Comparison of ENCODE assay signal across 23 cellular contexts in the genomic region with DNA sequence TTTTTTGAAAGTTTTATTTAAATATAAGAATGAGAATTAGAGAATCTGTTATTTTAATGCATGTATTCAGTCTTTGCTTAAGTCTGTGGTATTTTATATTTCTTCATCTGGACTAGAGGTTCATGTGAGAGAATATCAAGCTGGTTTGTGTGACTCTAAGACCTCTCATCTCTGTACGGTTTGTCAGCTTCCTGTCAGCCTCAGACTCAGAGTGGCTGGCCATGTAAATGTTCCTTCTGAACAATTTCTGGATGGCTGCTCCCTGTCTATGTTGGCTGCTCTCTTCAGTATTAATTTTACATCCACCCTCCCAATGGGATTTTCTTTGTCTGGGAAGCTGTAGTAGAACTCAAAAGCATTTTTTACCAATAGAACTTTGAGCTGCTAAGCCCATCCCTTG.
DNase-seq lines count a peak whose midpoint lies in the region; ATAC-seq and TF ChIP-seq lines count a peak whose summit lies in the region.
"Had no signal": no experiment of that assay in that cellular context is flagged by ENCODE, and none has a peak within 500 bp of the region (broad histone marks: within the 10 kb centered on the region; RNA-seq: fewer than 3 reads in every experiment).

No MANE protein-coding gene starts in this region.

- ATAC-seq in SK-N-SH treated with all-trans-retinoic acid at 6 μM for 48 hours (no peak), HG02938 (IDR thresholded peaks at IDR 0.05; ENCODE audit: unreplicated experiment) (no peak)
- ATAC-seq: body of pancreas had no signal

- H3K9me3 Mint-ChIP-seq in HFFc6 (no peaks in the 10 kb centered on the region), nephron (no peaks in the 10 kb centered on the region)
- H3K9me3 Mint-ChIP-seq: endodermal cell had no signal

- 39% methylated on average over 1 of the region's 1 CpG for WGBS in SK-N-SH (ENCODE audit: low lambda C conversion rate)

- H3K4me3 Mint-ChIP-seq in HFFc6 = no peak overlapping the region
- H3K4me3 Mint-ChIP-seq in nephron = no peak overlapping the region
- H3K4me3 Mint-ChIP-seq: endodermal cell; T-helper 1 cell treated with Interleukin-12 subunit alpha and Interleukin-12 subunit beta and Interleukin-4 antibody, amounts not matched to agents 30 μg/mL and 1 μg/mL, for 36 hours had no signal

- DNase-seq in SK-N-SH (no peak), HFFc6 (peak; percentile 18), cardiac fibroblast (ENCODE audit: low read depth in 2 of 2) (peak; percentile 23 to 79), dedifferentiated amniotic fluid mesenchymal stem cell (ENCODE audit: extremely low spot score) (no peak)
- no peak for DNase-seq in activated naive CD4-positive, alpha-beta T cell (lab: John Stamatoyannopoulos, UW)
- DNase-seq: 8988T; activated CD8-positive, alpha-beta memory T cell treated with anti-CD3 and anti-CD28 coated beads, Interleukin-2, amount 50 U/mL, for 48 hours; BE2C; body of pancreas; endodermal cell; NCI-H1048; NCI-H187; NCI-H69; RPMI8226 had no signal

- H3K4me1 Mint-ChIP-seq in HFFc6 (ENCODE audit: low read depth) (peaks cover 33% of the 10 kb centered on the region), nephron (peaks cover 10% of the 10 kb centered on the region)
- H3K4me1 Mint-ChIP-seq: endodermal cell had no signal

- peaks cover 4% of the 10 kb centered on the region for H3F3A ChIP-seq in SK-N-SH (replicated peaks; ENCODE audit: insufficient read depth)

- no peaks in the 10 kb centered on the region for H3K4me1 ChIP-seq in SK-N-SH (ENCODE audit: control insufficient read depth in 1 of 2, insufficient read depth in 2 of 2, low read depth in 1 of 2, low read length in 1 of 2)
- H3K4me1 ChIP-seq: BE2C, body of pancreas, prostate gland, suprapubic skin had no signal

- CTCF ChIA-PET in SK-N-SH (lab: Yijun Ruan, JAX) = no interaction called here

- H3K27me3 Mint-ChIP-seq in HFFc6 (ENCODE audit: insufficient read depth) (no peaks in the 10 kb centered on the region), nephron (ENCODE audit: low read depth) (peaks cover 9% of the 10 kb centered on the region)

- no peak for TF ChIP-seq RAD21 in SK-N-SH (IDR thresholded peaks at IDR 0.05; ENCODE audit: low read length)

- no peak for TF ChIP-seq CTCF in SK-N-SH (IDR thresholded peaks at IDR 0.05)
- no peak for TF ChIP-seq CTCF in HFFc6 (IDR thresholded peaks at IDR 0.05)
- TF ChIP-seq CTCF in cardiac fibroblast (IDR thresholded peaks at IDR 0.05; ENCODE audit: low read depth, low read length) = no peak
- TF ChIP-seq CTCF in nephron (IDR thresholded peaks at IDR 0.05; ENCODE audit: unreplicated experiment in 3 of 3) = no peak

- H2AFZ ChIP-seq in SK-N-SH (ENCODE audit: low read depth) = peak overlapping the region; percentile 55; the same call in 1 of the 2 replicates

- H3K4me2 ChIP-seq in SK-N-SH = no peak overlapping the region
- H3K4me2 ChIP-seq: KMS-11 had no signal

- no peaks in the 10 kb centered on the region for H3K9me3 ChIP-seq in SK-N-SH
- H3K9me3 ChIP-seq: BE2C, body of pancreas, neutrophil, prostate gland, suprapubic skin had no signal

- peaks cover 5% of the 10 kb centered on the region; the same call in 1 of the 2 replicates for H3K36me3 Mint-ChIP-seq in HFFc6 (ENCODE audit: low read depth)
- H3K36me3 Mint-ChIP-seq in nephron (ENCODE audit: low read depth) = no peaks in the 10 kb centered on the region

- no peak overlapping the region for H3K27ac ChIP-seq in SK-N-SH (ENCODE audit: low read depth in 2 of 2, low read length in 1 of 2)
- H3K27ac ChIP-seq: body of pancreas, KMS-11, neutrophil, prostate gland, skin epidermis, suprapubic skin had no signal

- H3K27ac Mint-ChIP-seq in HFFc6 (peak overlapping the region; percentile 73), nephron (peak overlapping the region in 2 of 3 experiments; percentile 40 to 66)
- H3K27ac Mint-ChIP-seq: endodermal cell; T-helper 1 cell treated with Interleukin-12 subunit alpha and Interleukin-12 subunit beta and Interleukin-4 antibody, amounts not matched to agents 30 μg/mL and 1 μg/mL, for 36 hours had no signal

- H3K79me2 ChIP-seq in SK-N-SH (ENCODE audit: insufficient read depth) = no peaks in the 10 kb centered on the region

- TF ChIP-seq EP300 in SK-N-SH (IDR thresholded peaks at IDR 0.05; ENCODE audit: borderline replicate concordance in 1 of 2, low read depth in 1 of 2, low read length in 1 of 2) = no peak

- POLR2A ChIA-PET in SK-N-SH (lab: Yijun Ruan, JAX) = no interaction called here

- no peaks in the 10 kb centered on the region for H3K9me2 ChIP-seq in SK-N-SH

- no peak overlapping the region for H3K9ac ChIP-seq in SK-N-SH
- H3K9ac ChIP-seq: KMS-11 had no signal

- H4K20me1 ChIP-seq in SK-N-SH (ENCODE audit: insufficient read depth) = no peaks in the 10 kb centered on the region

- no peaks in the 10 kb centered on the region for H3K27me3 ChIP-seq in SK-N-SH (ENCODE audit: insufficient read depth)
- H3K27me3 ChIP-seq: BE2C, body of pancreas, neutrophil, suprapubic skin had no signal

- no peaks in the 10 kb centered on the region for H3K36me3 ChIP-seq in SK-N-SH (replicated peaks in 1 of 2; ENCODE audit: control insufficient read depth in 1 of 2, insufficient read depth in 2 of 2, low read length in 1 of 2)
- H3K36me3 ChIP-seq: BE2C, neutrophil, prostate gland, suprapubic skin had no signal

- H3K4me3 ChIP-seq in SK-N-SH (ENCODE audit: low read depth in 2 of 2, low read length in 1 of 2) = no peak overlapping the region
- no peak overlapping the region for H3K4me3 ChIP-seq in cardiac fibroblast (replicated peaks in 1 of 2; ENCODE audit: low read depth in 2 of 2, low read length in 2 of 2)
- H3K4me3 ChIP-seq: body of pancreas, prostate gland, skin epidermis, suprapubic skin had no signal

TF ChIP-seq in SK-N-SH, 30 proteins besides CTCF, POLR2A, EP300 and RAD21:
- TF ChIP-seq, protein P1, sequence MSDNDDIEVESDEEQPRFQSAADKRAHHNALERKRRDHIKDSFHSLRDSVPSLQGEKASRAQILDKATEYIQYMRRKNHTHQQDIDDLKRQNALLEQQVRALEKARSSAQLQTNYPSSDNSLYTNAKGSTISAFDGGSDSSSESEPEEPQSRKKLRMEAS (IDR thresholded peaks at IDR 0.05; ENCODE audit: low read depth) = no peak
- no peak for TF ChIP-seq RXRA (IDR thresholded peaks at IDR 0.05; ENCODE audit: borderline replicate concordance, low read depth)
- TF ChIP-seq TCF12 (IDR thresholded peaks at IDR 0.05) = no peak
- no peak for TF ChIP-seq RCOR1 (IDR thresholded peaks at IDR 0.05; ENCODE audit: low read length)

TF ChIP-seq in SK-N-SH treated with all-trans-retinoic acid at 6 μM for 48 hours, 23 proteins besides CTCF, POLR2A, EP300 and RAD21:
- TF ChIP-seq OSR1 (CRISPR knock-in tag; IDR thresholded peaks at IDR 0.05) = no peak
- TF ChIP-seq, protein P2, sequence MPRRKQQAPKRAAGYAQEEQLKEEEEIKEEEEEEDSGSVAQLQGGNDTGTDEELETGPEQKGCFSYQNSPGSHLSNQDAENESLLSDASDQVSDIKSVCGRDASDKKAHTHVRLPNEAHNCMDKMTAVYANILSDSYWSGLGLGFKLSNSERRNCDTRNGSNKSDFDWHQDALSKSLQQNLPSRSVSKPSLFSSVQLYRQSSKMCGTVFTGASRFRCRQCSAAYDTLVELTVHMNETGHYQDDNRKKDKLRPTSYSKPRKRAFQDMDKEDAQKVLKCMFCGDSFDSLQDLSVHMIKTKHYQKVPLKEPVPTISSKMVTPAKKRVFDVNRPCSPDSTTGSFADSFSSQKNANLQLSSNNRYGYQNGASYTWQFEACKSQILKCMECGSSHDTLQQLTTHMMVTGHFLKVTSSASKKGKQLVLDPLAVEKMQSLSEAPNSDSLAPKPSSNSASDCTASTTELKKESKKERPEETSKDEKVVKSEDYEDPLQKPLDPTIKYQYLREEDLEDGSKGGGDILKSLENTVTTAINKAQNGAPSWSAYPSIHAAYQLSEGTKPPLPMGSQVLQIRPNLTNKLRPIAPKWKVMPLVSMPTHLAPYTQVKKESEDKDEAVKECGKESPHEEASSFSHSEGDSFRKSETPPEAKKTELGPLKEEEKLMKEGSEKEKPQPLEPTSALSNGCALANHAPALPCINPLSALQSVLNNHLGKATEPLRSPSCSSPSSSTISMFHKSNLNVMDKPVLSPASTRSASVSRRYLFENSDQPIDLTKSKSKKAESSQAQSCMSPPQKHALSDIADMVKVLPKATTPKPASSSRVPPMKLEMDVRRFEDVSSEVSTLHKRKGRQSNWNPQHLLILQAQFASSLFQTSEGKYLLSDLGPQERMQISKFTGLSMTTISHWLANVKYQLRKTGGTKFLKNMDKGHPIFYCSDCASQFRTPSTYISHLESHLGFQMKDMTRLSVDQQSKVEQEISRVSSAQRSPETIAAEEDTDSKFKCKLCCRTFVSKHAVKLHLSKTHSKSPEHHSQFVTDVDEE (CRISPR knock-in tag; IDR thresholded peaks at IDR 0.05) = no peak
- TF ChIP-seq, protein P3, sequence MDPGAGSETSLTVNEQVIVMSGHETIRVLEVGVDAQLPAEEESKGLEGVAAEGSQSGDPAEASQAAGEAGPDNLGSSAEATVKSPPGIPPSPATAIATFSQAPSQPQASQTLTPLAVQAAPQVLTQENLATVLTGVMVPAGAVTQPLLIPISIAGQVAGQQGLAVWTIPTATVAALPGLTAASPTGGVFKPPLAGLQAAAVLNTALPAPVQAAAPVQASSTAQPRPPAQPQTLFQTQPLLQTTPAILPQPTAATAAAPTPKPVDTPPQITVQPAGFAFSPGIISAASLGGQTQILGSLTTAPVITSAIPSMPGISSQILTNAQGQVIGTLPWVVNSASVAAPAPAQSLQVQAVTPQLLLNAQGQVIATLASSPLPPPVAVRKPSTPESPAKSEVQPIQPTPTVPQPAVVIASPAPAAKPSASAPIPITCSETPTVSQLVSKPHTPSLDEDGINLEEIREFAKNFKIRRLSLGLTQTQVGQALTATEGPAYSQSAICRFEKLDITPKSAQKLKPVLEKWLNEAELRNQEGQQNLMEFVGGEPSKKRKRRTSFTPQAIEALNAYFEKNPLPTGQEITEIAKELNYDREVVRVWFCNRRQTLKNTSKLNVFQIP (CRISPR knock-in tag; IDR thresholded peaks at IDR 0.05; ENCODE audit: borderline replicate concordance, low read depth) = no peak

Comparison
In these comparisons a context has a peak if more than half of its experiments do, and no peak if none do; other contexts are left out.
1. DNase-seq: peak in HFFc6 (single experiment) and cardiac fibroblast (2 of 2); none in SK-N-SH (single experiment), activated naive CD4-positive, alpha-beta T cell (0 of 4) and dedifferentiated amniotic fluid mesenchymal stem cell (single experiment).